ENCODE assay signal across 1 cellular context in genomic region chr1:55474168-55474786, GRCh38.
TF ChIP-seq lines count a peak whose summit lies in the region.

No MANE protein-coding gene starts in this region.

TF ChIP-seq in K562, 482 proteins besides CTCF, POLR2A, EP300 and RAD21 (continued from another document and continues in another):
- no peak for TF ChIP-seq MGA (IDR thresholded peaks at IDR 0.05)
- TF ChIP-seq THRA (IDR thresholded peaks at IDR 0.05): no peak
- no peak for TF ChIP-seq HIVEP1 (CRISPR knock-in tag; IDR thresholded peaks at IDR 0.05)
- TF ChIP-seq SMARCA5 (IDR thresholded peaks at IDR 0.05): no peak
- no peak for TF ChIP-seq MYC (IDR thresholded peaks at IDR 0.05; ENCODE audit: low read depth, low read length)
- TF ChIP-seq MYC (CRISPR knock-in tag; IDR thresholded peaks at IDR 0.05; ENCODE audit: borderline replicate concordance, low read depth): no peak
- no peak for TF ChIP-seq CTCFL (IDR thresholded peaks at IDR 0.05; ENCODE audit: borderline replicate concordance, insufficient read depth, low read depth, low read length, poor library complexity, severe bottlenecking)
- TF ChIP-seq ZNF830 (CRISPR knock-in tag; IDR thresholded peaks at IDR 0.05): no peak
- no peak for TF ChIP-seq ZNF143 (CRISPR knock-in tag; IDR thresholded peaks at IDR 0.05)
- TF ChIP-seq SAFB2 (IDR thresholded peaks at IDR 0.05; ENCODE audit: borderline replicate concordance, low read depth, low read length, severe bottlenecking): no peak
- no peak for TF ChIP-seq ZNF511 (CRISPR knock-in tag; IDR thresholded peaks at IDR 0.05)
- no peak for TF ChIP-seq ZNF184 (CRISPR knock-in tag; IDR thresholded peaks at IDR 0.05)
- no peak for TF ChIP-seq ZBTB43 (CRISPR knock-in tag; IDR thresholded peaks at IDR 0.05)
- no peak for TF ChIP-seq PHB2 (IDR thresholded peaks at IDR 0.05; ENCODE audit: low read depth)
- no peak for TF ChIP-seq DEAF1 (CRISPR knock-in tag; IDR thresholded peaks at IDR 0.05)
- TF ChIP-seq ZBTB40 (IDR thresholded peaks at IDR 0.05): no peak
- TF ChIP-seq ZBTB40 (CRISPR knock-in tag; IDR thresholded peaks at IDR 0.05): no peak
- no peak for TF ChIP-seq KDM2B (CRISPR knock-in tag; IDR thresholded peaks at IDR 0.05)
- TF ChIP-seq CEBPG (CRISPR knock-in tag; IDR thresholded peaks at IDR 0.05): no peak
- 0 out of 4 replicates have a peak, but pooled peaks have one; percentile 17 to 33 for TF ChIP-seq CEBPG (tag; conservative IDR thresholded peaks at IDR 0.05 in 1 of 2, IDR thresholded peaks at IDR 0.05 in 1 of 2)
- TF ChIP-seq BMI1 (IDR thresholded peaks at IDR 0.05; ENCODE audit: low read length): no peak
